In the genomic region with DNA sequence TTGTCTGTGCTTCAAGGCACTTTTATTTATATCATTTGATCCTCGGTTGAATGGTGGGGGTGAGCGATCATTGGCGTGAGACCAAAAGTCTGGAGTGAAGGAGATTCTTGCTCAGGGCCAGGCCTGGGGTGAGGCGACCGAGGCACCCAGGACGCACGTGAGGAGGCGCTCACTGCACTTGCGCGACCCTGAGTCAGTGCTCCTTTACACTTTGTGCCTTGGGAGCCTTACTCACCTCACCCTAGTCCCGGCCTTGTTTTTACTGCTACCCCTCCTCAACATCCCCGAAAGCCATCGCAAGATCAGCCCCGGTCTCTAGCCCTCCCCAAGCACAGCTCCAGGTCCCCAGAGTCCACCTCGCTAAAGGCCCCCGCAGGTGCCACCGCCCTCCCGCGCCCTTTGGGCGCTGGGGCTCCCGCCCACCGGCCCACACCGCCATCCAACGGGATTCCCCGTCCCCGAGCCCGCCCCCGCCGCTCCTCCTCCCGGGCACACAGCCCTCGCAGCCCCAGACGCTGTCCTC, we compare ENCODE assay signal across 8 cellular contexts. TPM values are rescaled to one million over a fixed set of nuclear protein-coding genes. Genes with fewer than 3 reads are reported as not detected.
DNase-seq lines count a peak whose midpoint lies in the region; ATAC-seq and TF ChIP-seq lines count a peak whose summit lies in the region.

No MANE protein-coding gene starts in this region.

- H3K36me3 ChIP-seq in esophagus muscularis mucosa = peaks cover 0 to 11% (median 0%) of the 10 kb centered on the region in 4 donors

- no peaks in the 10 kb centered on the region for H3K9me3 Mint-ChIP-seq in naive thymus-derived CD8-positive, alpha-beta T cell
- no peaks in the 10 kb centered on the region for H3K9me3 Mint-ChIP-seq in stimulated activated naive B cell treated with anti-CD40 and anti-IgM and Interleukin-4, amounts not matched to agents 10 μg/mL and 1 μg/mL and 100 μg/mL, for 72 hours

- H3K4me3 ChIP-seq in esophagus muscularis mucosa = peak overlapping the region; percentile 62 to 89 (median 82)

- intact Hi-C loops in esophagus muscularis mucosa (cut with DNase I) = no loop called here

- H3K27me3 ChIP-seq in esophagus muscularis mucosa = no peaks in the 10 kb centered on the region

- TF ChIP-seq POLR2A in esophagus muscularis mucosa (IDR thresholded peaks at IDR 0.05; ENCODE audit: low read depth) = no peak

- POLR2A ChIA-PET in naive thymus-derived CD8-positive, alpha-beta T cell (lab: Charles Lee) = interaction anchor here (1.0 to 2.1 kb wide), 3 partner anchors 14 to 67 kb away, joined by 4 to 9 read pairs (median 6); a partner anchor contains a TSS

- WGBS in esophagus muscularis mucosa = 3% methylated on average over 28 of the region's 32 CpGs

- peak overlapping the region; percentile 76 to 97 (median 95) for H3K27ac Mint-ChIP-seq in naive thymus-derived CD8-positive, alpha-beta T cell
- peak overlapping the region; percentile 94 for H3K27ac Mint-ChIP-seq in stimulated activated naive B cell treated with anti-CD40 and anti-IgM and Interleukin-4, amounts not matched to agents 10 μg/mL and 1 μg/mL and 100 μg/mL, for 72 hours

- H3K9me3 ChIP-seq in esophagus muscularis mucosa = no peaks in the 10 kb centered on the region

- DNase-seq in AG08396 (ENCODE audit: low spot score) = peak; percentile 77
- DNase-seq in NCI-H748 treated with DMSO at 0.1 percent for 48 hours (lab: John Stamatoyannopoulos, UW) = peak; percentile 55
- DNase-seq in activated T-cell treated with anti-CD3 and anti-CD28 coated beads for 4 hours = peak; percentile 46
- DNase-seq in esophagus muscularis mucosa (ENCODE audit: extremely low spot score) = peak; percentile 94
- peak in 8 of 10 donors; percentile 5 to 76 (median 56) for DNase-seq in naive thymus-derived CD8-positive, alpha-beta T cell
- DNase-seq in stimulated activated naive B cell treated with anti-CD40 and anti-IgM and Interleukin-4, amounts not matched to agents 10 μg/mL and 1 μg/mL and 100 μg/mL, for 72 hours = peak; percentile 72

- peak overlapping the region; percentile 82 to 97 (median 92) for H3K27ac ChIP-seq in esophagus muscularis mucosa (replicated peaks in 1 of 4)

- no peaks in the 10 kb centered on the region for H3K36me3 Mint-ChIP-seq in naive thymus-derived CD8-positive, alpha-beta T cell
- peaks cover 0 to 2% of the 10 kb centered on the region in 2 donors for H3K36me3 Mint-ChIP-seq in stimulated activated naive B cell treated with anti-CD40 and anti-IgM and Interleukin-4, amounts not matched to agents 10 μg/mL and 1 μg/mL and 100 μg/mL, for 72 hours

- peaks cover 37 to 55% (median 47%) of the 10 kb centered on the region in 4 donors for H3K4me1 ChIP-seq in esophagus muscularis mucosa

- peaks cover 0 to 10% (median 6%) of the 10 kb centered on the region in 5 donors for H3K27me3 Mint-ChIP-seq in naive thymus-derived CD8-positive, alpha-beta T cell
- H3K27me3 Mint-ChIP-seq in stimulated activated naive B cell treated with anti-CD40 and anti-IgM and Interleukin-4, amounts not matched to agents 10 μg/mL and 1 μg/mL and 100 μg/mL, for 72 hours = peaks cover 2 to 8% of the 10 kb centered on the region in 2 donors

- H3K4me1 Mint-ChIP-seq in naive thymus-derived CD8-positive, alpha-beta T cell = peaks cover 16 to 39% (median 25%) of the 10 kb centered on the region in 4 donors
- H3K4me1 Mint-ChIP-seq in stimulated activated naive B cell treated with anti-CD40 and anti-IgM and Interleukin-4, amounts not matched to agents 10 μg/mL and 1 μg/mL and 100 μg/mL, for 72 hours = peaks cover 20 to 35% of the 10 kb centered on the region in 2 donors

- TF ChIP-seq CTCF in esophagus muscularis mucosa (IDR thresholded peaks at IDR 0.05) = no peak

- peak overlapping the region; percentile 88 to 99 (median 95) for H3K4me3 Mint-ChIP-seq in naive thymus-derived CD8-positive, alpha-beta T cell
- H3K4me3 Mint-ChIP-seq in stimulated activated naive B cell treated with anti-CD40 and anti-IgM and Interleukin-4, amounts not matched to agents 10 μg/mL and 1 μg/mL and 100 μg/mL, for 72 hours = peak overlapping the region; percentile 90 to 93

- TF ChIP-seq EP300 in esophagus muscularis mucosa (IDR thresholded peaks at IDR 0.05) = no peak

- ATAC-seq in GM18861 (IDR thresholded peaks at IDR 0.05; ENCODE audit: unreplicated experiment) (peak; percentile 31), HG03108 (IDR thresholded peaks at IDR 0.05; ENCODE audit: unreplicated experiment) (peak; percentile 36)
- ATAC-seq in naive thymus-derived CD8-positive, alpha-beta T cell = peak; percentile 68 to 73
- peak; percentile 80 to 84 for ATAC-seq in stimulated activated naive B cell treated with anti-CD40 and anti-IgM and Interleukin-4, amounts not matched to agents 10 μg/mL and 1 μg/mL and 100 μg/mL, for 72 hours (replicated peaks)

RNA-seq across cellular contexts. Expression of a gene that starts 0.5 kb away (rescaled TPM):
- 10 to 100 TPM; 40.6 to 68.2 (median 54.6) TPM for total RNA-seq in esophagus muscularis mucosa
- 100 to 1,000 TPM; 186 to 197 TPM for total RNA-seq in naive thymus-derived CD8-positive, alpha-beta T cell
- 10 to 100 TPM; 30.6 to 44.6 (median 32.0) TPM for polyA plus RNA-seq in naive thymus-derived CD8-positive, alpha-beta T cell

RNA-seq across cellular contexts. Expression of a gene that starts 16.7 kb away (rescaled TPM):
- 10 to 100 TPM; 19.5 to 45.2 (median 34.2) TPM for total RNA-seq in esophagus muscularis mucosa
- total RNA-seq in naive thymus-derived CD8-positive, alpha-beta T cell = not detected
- polyA plus RNA-seq in naive thymus-derived CD8-positive, alpha-beta T cell = not detected

RNA-seq across cellular contexts. Expression of a gene that starts 28.9 kb away (rescaled TPM):
- total RNA-seq in esophagus muscularis mucosa = 10 to 100 TPM; 34.5 to 43.9 (median 38.0) TPM
- total RNA-seq in naive thymus-derived CD8-positive, alpha-beta T cell = 10 to 100 TPM; 51.0 to 55.2 TPM
- 10 to 100 TPM; 43.9 to 64.5 (median 56.3) TPM for polyA plus RNA-seq in naive thymus-derived CD8-positive, alpha-beta T cell

RNA-seq across cellular contexts. Expression of a gene that starts 36.1 kb away (rescaled TPM):
- total RNA-seq in esophagus muscularis mucosa = 1 to 10 TPM in 3 of 4 donors, under 1 TPM in 1; 0.50 to 2.9 (median 2.1) TPM
- total RNA-seq in naive thymus-derived CD8-positive, alpha-beta T cell = under 1 TPM; 0.27 to 0.62 TPM
- under 1 TPM in 1 of 3 donors, not detected in 2; 0.09 TPM for polyA plus RNA-seq in naive thymus-derived CD8-positive, alpha-beta T cell

RNA-seq across cellular contexts. Expression of a gene that starts 54.2 kb away (rescaled TPM):
- 10 to 100 TPM; 65.9 to 74.6 (median 68.3) TPM for total RNA-seq in esophagus muscularis mucosa
- 10 to 100 TPM; 26.7 to 27.0 TPM for total RNA-seq in naive thymus-derived CD8-positive, alpha-beta T cell
- polyA plus RNA-seq in naive thymus-derived CD8-positive, alpha-beta T cell = 100 to 1,000 TPM; 106 to 119 (median 118) TPM

Comparison
In these comparisons a context has a peak if more than half of its experiments do, and no peak if none do; other contexts are left out.
1. Peak in every context shown above with its lines: DNase-seq, ATAC-seq, H3K4me3 ChIP-seq and H3K27ac ChIP-seq.
2. ATAC-seq: peak in every context shown above with its lines; median percentile 82 in stimulated activated naive B cell treated with anti-CD40 and anti-IgM and Interleukin-4, amounts not matched to agents 10 μg/mL and 1 μg/mL and 100 μg/mL, for 72 hours; 70 in naive thymus-derived CD8-positive, alpha-beta T cell; 36 in HG03108; 31 in GM18861.
3. RNA of a gene that starts 16.7 kb away (total RNA-seq): 19.5 to 45.2 TPM in esophagus muscularis mucosa; not detected in naive thymus-derived CD8-positive, alpha-beta T cell; every median in the first group is over 10 times any median in the second.